In genomic region chr15:90823455-90823974, GRCh38 we compare ENCODE assay signal across 19 cellular contexts.
"Had no signal": no experiment of that assay in that cellular context is flagged by ENCODE, and none has a peak within 500 bp of the region (broad histone marks: within the 10 kb centered on the region; RNA-seq: fewer than 3 reads in every experiment).

No MANE protein-coding gene starts in this region.

- H3K9me3 Mint-ChIP-seq: activated T-cell treated with anti-CD3 and anti-CD28 coated beads, Interleukin-2, amount 50 U/mL, for 24 hours; central memory CD8-positive, alpha-beta T cell; memory B cell; stimulated activated memory B cell treated with anti-CD40 and anti-IgM and Interleukin-4, amounts not matched to agents 10 μg/mL and 1 μg/mL and 100 μg/mL, for 72 hours had no signal

- H3K27me3 Mint-ChIP-seq: activated T-cell treated with anti-CD3 and anti-CD28 coated beads, Interleukin-2, amount 50 U/mL, for 24 hours; central memory CD8-positive, alpha-beta T cell; memory B cell; naive thymus-derived CD4-positive, alpha-beta T cell; stimulated activated memory B cell treated with anti-CD40 and anti-IgM and Interleukin-4, amounts not matched to agents 10 μg/mL and 1 μg/mL and 100 μg/mL, for 72 hours had no signal

- H3K4me3 ChIP-seq: ascending aorta, coronary artery, gastrocnemius medialis, psoas muscle, right lobe of liver, thoracic aorta had no signal

- H3K4me3 Mint-ChIP-seq: activated T-cell treated with anti-CD3 and anti-CD28 coated beads, Interleukin-2, amount 50 U/mL, for 24 hours; central memory CD8-positive, alpha-beta T cell; naive thymus-derived CD4-positive, alpha-beta T cell; stimulated activated memory B cell treated with anti-CD40 and anti-IgM and Interleukin-4, amounts not matched to agents 10 μg/mL and 1 μg/mL and 100 μg/mL, for 72 hours had no signal

- H3K36me3 Mint-ChIP-seq: memory B cell; stimulated activated memory B cell treated with anti-CD40 and anti-IgM and Interleukin-4, amounts not matched to agents 10 μg/mL and 1 μg/mL and 100 μg/mL, for 72 hours had no signal

- ATAC-seq: esophagus mucosa, gastrocnemius medialis, left ventricle myocardium superior, psoas muscle had no signal

- H3K4me1 Mint-ChIP-seq: central memory CD8-positive, alpha-beta T cell had no signal

- H3K27ac Mint-ChIP-seq: memory B cell had no signal

- H3K4me1 ChIP-seq: ascending aorta, gastrocnemius medialis, psoas muscle had no signal

- DNase-seq: activated CD4-positive, CD25-positive, alpha-beta regulatory T cell treated with anti-CD3 and anti-CD28 coated beads, Interleukin-2, amount 50 U/mL, for 72 hours; activated naive CD4-positive, alpha-beta T cell treated with anti-CD3 and anti-CD28 coated beads, Interleukin-2, amount 50 U/mL, for 16 hours; effector CD4-positive, alpha-beta T cell; gastrocnemius medialis; left ventricle myocardium superior; naive thymus-derived CD4-positive, alpha-beta T cell; psoas muscle; stimulated activated CD4-positive, alpha-beta T cell treated with anti-CD3 and anti-CD28 coated beads, Interleukin-4, amount 100 ng/mL, for 24 hours; T-helper 1 cell had no signal

- H3K27me3 ChIP-seq: ascending aorta, gastrocnemius medialis, right lobe of liver had no signal

- H3K9me3 ChIP-seq: ascending aorta, gastrocnemius medialis, psoas muscle, right lobe of liver, thoracic aorta had no signal

- H3K27ac ChIP-seq: ascending aorta, coronary artery, gastrocnemius medialis, psoas muscle, right lobe of liver, thoracic aorta, VCaP had no signal
